In genomic region chr18:59666008-59666395, GRCh38 we compare ENCODE assay signal across 10 cellular contexts. TPM values are rescaled to one million over a fixed set of nuclear protein-coding genes. Genes with fewer than 3 reads are reported as not detected.
DNase-seq lines count a peak whose midpoint lies in the region; FAIRE-seq and TF ChIP-seq lines count a peak whose summit lies in the region.
"Not testable (repeated sequence)": the region's sequence is repeated elsewhere in the genome, so short reads cannot be mapped to it uniquely, and the experiment has no call there.
"Had no signal": no experiment of that assay in that cellular context is flagged by ENCODE, and none has a peak within 500 bp of the region (broad histone marks: within the 10 kb centered on the region; RNA-seq: fewer than 3 reads in every experiment).

No MANE protein-coding gene starts in this region.

- not testable (repeated sequence) for H3K18ac ChIP-seq in mesenchymal stem cell (ENCODE audit: low read depth in 1 of 2, low read length in 2 of 2)

- H4K20me1 ChIP-seq in osteoblast (ENCODE audit: insufficient read depth, low read length), result peaks cover 15% of the 10 kb centered on the region

- WGBS in mesenchymal stem cell, result 86% methylated on average over 7 of the region's 9 CpGs

- DNase-seq in D721Med (ENCODE audit: insufficient read length, low spot score); breast epithelium (ENCODE audit: low spot score in 2 of 2); mesenchymal stem cell; osteoblast (ENCODE audit: insufficient read length, low spot score, missing footprints): not testable (repeated sequence)
- DNase-seq in RPMI7951 (ENCODE audit: low read depth), result peak; percentile 80
- peak; percentile 60 for DNase-seq in fibroblast of pulmonary artery (ENCODE audit: low read depth)

- not testable (repeated sequence) for H2BK120ac ChIP-seq in mesenchymal stem cell (ENCODE audit: low read depth, low read length)

- peak; percentile 35 for FAIRE-seq in D721Med (lab: Jason Lieb, UNC)

- H2BK12ac ChIP-seq in mesenchymal stem cell (ENCODE audit: low read length in 2 of 2), result not testable (repeated sequence)

- TF ChIP-seq CTCF in D721Med (IDR thresholded peaks at IDR 0.05; ENCODE audit: insufficient read depth, missing control alignments); breast epithelium (IDR thresholded peaks at IDR 0.05); fibroblast of pulmonary artery (IDR thresholded peaks at IDR 0.05; ENCODE audit: low read length, missing control alignments); osteoblast (IDR thresholded peaks at IDR 0.05; ENCODE audit: extremely low read depth, low read depth, low read length): not testable (repeated sequence)

- H3K23ac ChIP-seq in mesenchymal stem cell (ENCODE audit: low read length in 2 of 2), result not testable (repeated sequence)

- H3K4me2 ChIP-seq in mesenchymal stem cell (ENCODE audit: low read length, poor library complexity, severe bottlenecking), result not testable (repeated sequence)
- peak overlapping the region; percentile 94 for H3K4me2 ChIP-seq in osteoblast (ENCODE audit: insufficient read depth, low read length)

- not testable (repeated sequence) for H3K4me1 ChIP-seq in breast epithelium; mesenchymal stem cell (ENCODE audit: control insufficient read depth, insufficient read depth, low read depth, low read length)
- H3K4me1 ChIP-seq in osteoblast (ENCODE audit: insufficient read depth, low read length), result peaks cover 45% of the 10 kb centered on the region

- not testable (repeated sequence) for H3K4ac ChIP-seq in mesenchymal stem cell (ENCODE audit: low read depth in 1 of 2, low read length in 2 of 2)

- H2AFZ ChIP-seq in mesenchymal stem cell (ENCODE audit: low read depth, low read length), result not testable (repeated sequence)
- peak overlapping the region; percentile 77 for H2AFZ ChIP-seq in osteoblast (ENCODE audit: low read length)

- TF ChIP-seq POLR2A in breast epithelium (IDR thresholded peaks at IDR 0.05), result not testable (repeated sequence)

- peaks cover 97% of the 10 kb centered on the region for H3K79me2 ChIP-seq in osteoblast (ENCODE audit: insufficient read depth, low read length)

- peak overlapping the region; percentile 18 to 80 for H3K27ac ChIP-seq in breast epithelium
- H3K27ac ChIP-seq in mesenchymal stem cell (ENCODE audit: low read length, poor library complexity, severe bottlenecking), result not testable (repeated sequence)
- H3K27ac ChIP-seq in osteoblast (ENCODE audit: low read depth, low read length), result peak overlapping the region; percentile 95
- H3K27ac ChIP-seq in temporal lobe (ENCODE audit: low read depth, low read length), result peak overlapping the region; percentile 38

- H3K27me3 ChIP-seq in breast epithelium; mesenchymal stem cell (ENCODE audit: control insufficient read depth in 1 of 2, insufficient read depth in 1 of 2, low read length in 2 of 2); osteoblast (ENCODE audit: insufficient read depth, low read length): not testable (repeated sequence)

- H2BK15ac ChIP-seq in mesenchymal stem cell (ENCODE audit: low read depth, poor library complexity, severe bottlenecking), result not testable (repeated sequence)

- not testable (repeated sequence) for H2BK5ac ChIP-seq in mesenchymal stem cell (ENCODE audit: low read depth, low read length, poor library complexity, severe bottlenecking)

- not testable (repeated sequence) for H3K79me1 ChIP-seq in mesenchymal stem cell (replicated peaks; ENCODE audit: low read length, poor library complexity, severe bottlenecking)

- H3K14ac ChIP-seq in mesenchymal stem cell (ENCODE audit: low read length in 2 of 2), result not testable (repeated sequence)

- H3K9me3 ChIP-seq in breast epithelium; mesenchymal stem cell (ENCODE audit: control insufficient read depth, low read length); osteoblast (ENCODE audit: low read depth, low read length): not testable (repeated sequence)

- not testable (repeated sequence) for H3K36me3 ChIP-seq in breast epithelium; mesenchymal stem cell (ENCODE audit: control insufficient read depth in 1 of 2, insufficient read depth in 2 of 2, low read depth in 1 of 2, low read length in 2 of 2); osteoblast (ENCODE audit: insufficient read depth, low read length)

- not testable (repeated sequence) for H2AK5ac ChIP-seq in mesenchymal stem cell (ENCODE audit: low read length, severe bottlenecking)

- peak overlapping the region; percentile 74 for H3K9ac ChIP-seq in mesenchymal stem cell (ENCODE audit: low read length)

- H3K4me3 ChIP-seq in breast epithelium (peak overlapping the region in 2 of 3 donors; percentile 1 to 53), fibroblast of pulmonary artery (replicated peaks; ENCODE audit: low read depth, low read length) (peak overlapping the region; percentile 43), mesenchymal stem cell (ENCODE audit: insufficient read depth in 1 of 2, low read depth in 1 of 2, low read length in 2 of 2) (peak overlapping the region in 1 of 2 experiments; percentile 71), osteoblast (ENCODE audit: insufficient read depth, low read length) (peak overlapping the region; percentile 74)

- not testable (repeated sequence) for H4K91ac ChIP-seq in mesenchymal stem cell (ENCODE audit: low read length)

- intact Hi-C loops in breast epithelium (cut with DNase I; ENCODE audit: low total_unique reads), result loop anchor here (10.0 kb wide), 1 partner anchor 851 kb away; no protein-coding TSS in a partner anchor

- not testable (repeated sequence) for H4K8ac ChIP-seq in mesenchymal stem cell (ENCODE audit: low read length)

RNA-seq across cellular contexts. Expression of gene CCBE1, which starts 31.2 kb away (rescaled TPM):
- total RNA-seq in RPMI7951 (2014; rRNA removed; shearing (Covaris generic)), result 9.0 and 9.9 TPM in 2 replicates
- total RNA-seq in breast epithelium (1 to 10 TPM; 3.5 to 4.9 (median 4.0) TPM), osteoblast (51.4 and 53.0 TPM in 2 replicates), temporal lobe (39.1 TPM)
- polyA plus RNA-seq in mesenchymal stem cell (2013, experiment 1 of 2), result 0.47 TPM
- polyA plus RNA-seq in mesenchymal stem cell (2013, experiment 2 of 2), result 0.48 TPM
- total RNA-seq: A673; CD4-positive, alpha-beta T cell; HT-29 had no signal
